1 cellular context compared by ENCODE assay signal in the genomic region with DNA sequence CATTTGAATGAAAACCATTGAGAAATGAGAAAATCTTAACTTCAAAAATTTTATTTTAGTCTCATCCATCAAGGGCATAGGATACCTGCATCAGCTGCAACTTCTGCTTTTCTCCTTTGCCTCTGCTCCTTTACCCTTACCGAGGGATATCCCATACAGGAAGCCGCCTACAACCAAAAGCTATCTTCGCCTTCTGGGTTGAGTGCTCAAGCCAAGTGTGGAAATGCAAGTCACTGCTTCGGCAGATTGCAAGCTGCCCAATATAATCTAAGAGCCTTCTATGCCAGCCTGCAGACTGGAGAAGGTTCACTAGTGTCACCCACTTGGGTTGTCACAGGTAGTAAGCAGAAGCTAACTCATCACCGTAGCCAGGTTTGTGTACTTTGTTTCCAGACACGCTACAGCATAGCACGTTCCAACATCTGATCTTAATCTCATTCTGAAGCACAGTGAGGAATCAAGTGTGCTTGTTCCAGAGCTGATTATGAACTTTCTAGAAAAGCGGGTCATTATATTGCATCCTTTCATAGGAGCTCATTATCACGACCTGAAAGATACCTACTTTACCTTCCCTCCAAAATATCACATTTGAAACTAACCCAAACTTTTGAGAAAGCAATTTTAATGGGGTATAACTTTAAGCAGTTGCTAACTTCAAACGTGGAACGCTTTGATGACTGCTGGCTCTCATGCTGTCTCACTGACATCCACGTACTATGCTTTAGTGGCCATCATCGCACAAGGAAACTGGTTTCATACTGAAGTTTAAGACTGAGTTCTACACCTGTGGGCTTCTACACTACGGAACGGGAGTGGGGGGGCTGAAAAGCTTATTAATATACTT.
A peak's percentile ranks its signal among the peaks of the same experiment; 100 is the strongest.
TF ChIP-seq lines count a peak whose summit lies in the region.

No MANE protein-coding gene starts in this region.

TF ChIP-seq in K562, 482 proteins besides CTCF, POLR2A, EP300 and RAD21 (continued from another document and continues in another):
- TF ChIP-seq, protein P1, sequence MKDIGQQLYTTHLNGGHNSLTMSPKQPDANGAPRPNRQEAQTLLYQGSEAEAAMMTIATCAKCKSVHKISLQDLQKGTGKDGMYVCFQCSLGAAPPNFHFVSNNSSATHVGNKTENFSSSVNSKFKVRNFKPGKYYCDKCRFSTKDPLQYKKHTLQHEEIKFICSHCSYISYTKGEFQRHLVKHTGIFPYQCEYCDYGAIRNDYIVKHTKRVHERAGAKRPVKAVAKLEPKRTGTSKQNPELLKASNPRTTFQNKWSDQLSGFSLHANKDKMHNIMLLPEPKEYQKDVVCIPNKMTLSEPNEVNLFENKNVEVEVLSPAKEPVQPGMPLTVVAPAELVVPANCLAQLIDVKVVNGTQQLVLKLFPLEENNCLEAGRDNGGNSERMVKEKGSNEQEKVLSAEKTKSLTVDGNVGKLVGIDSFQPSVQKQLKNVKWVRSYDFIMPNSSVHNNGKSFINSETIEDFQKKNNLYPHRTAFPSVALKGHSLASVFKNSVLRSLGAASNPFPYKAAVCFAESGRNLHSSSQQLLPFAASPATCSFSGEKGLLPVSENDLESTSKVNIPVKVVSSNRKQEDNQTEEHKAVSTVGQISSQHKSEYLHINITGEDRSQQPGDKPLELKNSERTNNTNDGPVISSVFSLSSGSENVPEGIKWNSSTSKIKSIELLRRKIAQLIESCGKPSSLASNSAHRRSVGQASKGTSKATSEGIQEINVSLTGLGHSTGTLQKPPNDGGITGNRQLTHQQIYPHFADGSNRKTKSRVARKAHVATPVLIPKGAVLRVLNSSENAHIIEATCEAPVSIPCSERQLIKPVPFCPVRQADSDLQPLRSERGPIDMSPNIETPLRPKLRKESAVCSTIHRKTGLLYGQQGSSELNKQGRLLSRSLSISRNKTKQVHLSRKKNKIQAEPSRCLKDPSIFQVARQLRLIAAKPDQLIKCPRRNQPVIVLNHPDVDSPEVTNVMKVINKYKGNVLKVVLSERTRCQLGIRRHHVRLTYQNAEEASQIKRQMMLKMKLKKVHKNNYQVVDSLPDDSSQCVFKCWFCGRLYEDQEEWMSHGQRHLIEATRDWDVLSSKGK (CRISPR knock-in tag; IDR thresholded peaks at IDR 0.05) = no peak
- TF ChIP-seq, protein P2, sequence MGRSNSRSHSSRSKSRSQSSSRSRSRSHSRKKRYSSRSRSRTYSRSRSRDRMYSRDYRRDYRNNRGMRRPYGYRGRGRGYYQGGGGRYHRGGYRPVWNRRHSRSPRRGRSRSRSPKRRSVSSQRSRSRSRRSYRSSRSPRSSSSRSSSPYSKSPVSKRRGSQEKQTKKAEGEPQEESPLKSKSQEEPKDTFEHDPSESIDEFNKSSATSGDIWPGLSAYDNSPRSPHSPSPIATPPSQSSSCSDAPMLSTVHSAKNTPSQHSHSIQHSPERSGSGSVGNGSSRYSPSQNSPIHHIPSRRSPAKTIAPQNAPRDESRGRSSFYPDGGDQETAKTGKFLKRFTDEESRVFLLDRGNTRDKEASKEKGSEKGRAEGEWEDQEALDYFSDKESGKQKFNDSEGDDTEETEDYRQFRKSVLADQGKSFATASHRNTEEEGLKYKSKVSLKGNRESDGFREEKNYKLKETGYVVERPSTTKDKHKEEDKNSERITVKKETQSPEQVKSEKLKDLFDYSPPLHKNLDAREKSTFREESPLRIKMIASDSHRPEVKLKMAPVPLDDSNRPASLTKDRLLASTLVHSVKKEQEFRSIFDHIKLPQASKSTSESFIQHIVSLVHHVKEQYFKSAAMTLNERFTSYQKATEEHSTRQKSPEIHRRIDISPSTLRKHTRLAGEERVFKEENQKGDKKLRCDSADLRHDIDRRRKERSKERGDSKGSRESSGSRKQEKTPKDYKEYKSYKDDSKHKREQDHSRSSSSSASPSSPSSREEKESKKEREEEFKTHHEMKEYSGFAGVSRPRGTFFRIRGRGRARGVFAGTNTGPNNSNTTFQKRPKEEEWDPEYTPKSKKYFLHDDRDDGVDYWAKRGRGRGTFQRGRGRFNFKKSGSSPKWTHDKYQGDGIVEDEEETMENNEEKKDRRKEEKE (IDR thresholded peaks at IDR 0.05; ENCODE audit: borderline replicate concordance in 1 of 2, control insufficient read depth in 1 of 2, low read depth in 2 of 2, low read length in 1 of 2) = peak; percentile 79 to 86; a peak in 3 of 4 replicates
- TF ChIP-seq ZBTB8A (IDR thresholded peaks at IDR 0.05; ENCODE audit: partially characterized antibody) (no peak), MTA1 (IDR thresholded peaks at IDR 0.05; ENCODE audit: borderline replicate concordance) (no peak), GABPB1 (CRISPR knock-in tag; IDR thresholded peaks at IDR 0.05) (peak; percentile 21; the same call in 1 of the 2 replicates), RFX7 (CRISPR knock-in tag; IDR thresholded peaks at IDR 0.05) (peak; percentile 80; the same call in 1 of the 2 replicates), HMG20A (CRISPR knock-in tag; conservative IDR thresholded peaks at IDR 0.05) (0 out of 2 replicates have a peak, but pooled peaks have one; percentile 37), FOXK1 (CRISPR knock-in tag; IDR thresholded peaks at IDR 0.05; ENCODE audit: borderline replicate concordance) (no peak), CREM (IDR thresholded peaks at IDR 0.05; ENCODE audit: low read depth) (no peak), NFXL1 (CRISPR knock-in tag; IDR thresholded peaks at IDR 0.05) (peak; percentile 89), BCL6 (CRISPR knock-in tag; IDR thresholded peaks at IDR 0.05) (peak; percentile 7; the same call in 1 of the 2 replicates), FUS (optimal IDR thresholded peaks at IDR 0.05; ENCODE audit: low read depth, low read length) (peak; percentile 7), NR1H2 (CRISPR knock-in tag; IDR thresholded peaks at IDR 0.05) (no peak), DACH1 (IDR thresholded peaks at IDR 0.05; ENCODE audit: partially characterized antibody) (no peak), RBM39 (optimal IDR thresholded peaks at IDR 0.05; ENCODE audit: low read depth, low read length) (peak; percentile 51), POLR2G (IDR thresholded peaks at IDR 0.05; ENCODE audit: low read depth, low read length) (peak; percentile 66), CBFB (CRISPR knock-in tag; IDR thresholded peaks at IDR 0.05) (no peak), MAFF (IDR thresholded peaks at IDR 0.05; ENCODE audit: low read length) (peak; percentile 77)
- TF ChIP-seq, protein P3, sequence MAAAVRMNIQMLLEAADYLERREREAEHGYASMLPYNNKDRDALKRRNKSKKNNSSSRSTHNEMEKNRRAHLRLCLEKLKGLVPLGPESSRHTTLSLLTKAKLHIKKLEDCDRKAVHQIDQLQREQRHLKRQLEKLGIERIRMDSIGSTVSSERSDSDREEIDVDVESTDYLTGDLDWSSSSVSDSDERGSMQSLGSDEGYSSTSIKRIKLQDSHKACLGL (CRISPR knock-in tag; IDR thresholded peaks at IDR 0.05; ENCODE audit: borderline replicate concordance, poor library complexity, severe bottlenecking) = no peak
- TF ChIP-seq, protein P4, sequence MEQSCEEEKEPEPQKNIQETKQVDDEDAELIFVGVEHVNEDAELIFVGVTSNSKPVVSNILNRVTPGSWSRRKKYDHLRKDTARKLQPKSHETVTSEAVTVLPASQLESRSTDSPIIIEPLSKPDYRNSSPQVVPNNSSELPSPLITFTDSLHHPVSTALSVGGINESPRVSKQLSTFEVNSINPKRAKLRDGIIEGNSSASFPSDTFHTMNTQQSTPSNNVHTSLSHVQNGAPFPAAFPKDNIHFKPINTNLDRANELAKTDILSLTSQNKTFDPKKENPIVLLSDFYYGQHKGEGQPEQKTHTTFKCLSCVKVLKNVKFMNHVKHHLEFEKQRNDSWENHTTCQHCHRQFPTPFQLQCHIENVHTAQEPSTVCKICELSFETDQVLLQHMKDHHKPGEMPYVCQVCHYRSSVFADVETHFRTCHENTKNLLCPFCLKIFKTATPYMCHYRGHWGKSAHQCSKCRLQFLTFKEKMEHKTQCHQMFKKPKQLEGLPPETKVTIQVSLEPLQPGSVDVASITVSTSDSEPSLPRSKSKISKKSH (CRISPR knock-in tag; IDR thresholded peaks at IDR 0.05) = peak; percentile 6; the same call in 1 of the 2 replicates
- TF ChIP-seq, protein P5, sequence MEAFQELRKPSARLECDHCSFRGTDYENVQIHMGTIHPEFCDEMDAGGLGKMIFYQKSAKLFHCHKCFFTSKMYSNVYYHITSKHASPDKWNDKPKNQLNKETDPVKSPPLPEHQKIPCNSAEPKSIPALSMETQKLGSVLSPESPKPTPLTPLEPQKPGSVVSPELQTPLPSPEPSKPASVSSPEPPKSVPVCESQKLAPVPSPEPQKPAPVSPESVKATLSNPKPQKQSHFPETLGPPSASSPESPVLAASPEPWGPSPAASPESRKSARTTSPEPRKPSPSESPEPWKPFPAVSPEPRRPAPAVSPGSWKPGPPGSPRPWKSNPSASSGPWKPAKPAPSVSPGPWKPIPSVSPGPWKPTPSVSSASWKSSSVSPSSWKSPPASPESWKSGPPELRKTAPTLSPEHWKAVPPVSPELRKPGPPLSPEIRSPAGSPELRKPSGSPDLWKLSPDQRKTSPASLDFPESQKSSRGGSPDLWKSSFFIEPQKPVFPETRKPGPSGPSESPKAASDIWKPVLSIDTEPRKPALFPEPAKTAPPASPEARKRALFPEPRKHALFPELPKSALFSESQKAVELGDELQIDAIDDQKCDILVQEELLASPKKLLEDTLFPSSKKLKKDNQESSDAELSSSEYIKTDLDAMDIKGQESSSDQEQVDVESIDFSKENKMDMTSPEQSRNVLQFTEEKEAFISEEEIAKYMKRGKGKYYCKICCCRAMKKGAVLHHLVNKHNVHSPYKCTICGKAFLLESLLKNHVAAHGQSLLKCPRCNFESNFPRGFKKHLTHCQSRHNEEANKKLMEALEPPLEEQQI (IDR thresholded peaks at IDR 0.05) = no peak
- TF ChIP-seq, protein P6, sequence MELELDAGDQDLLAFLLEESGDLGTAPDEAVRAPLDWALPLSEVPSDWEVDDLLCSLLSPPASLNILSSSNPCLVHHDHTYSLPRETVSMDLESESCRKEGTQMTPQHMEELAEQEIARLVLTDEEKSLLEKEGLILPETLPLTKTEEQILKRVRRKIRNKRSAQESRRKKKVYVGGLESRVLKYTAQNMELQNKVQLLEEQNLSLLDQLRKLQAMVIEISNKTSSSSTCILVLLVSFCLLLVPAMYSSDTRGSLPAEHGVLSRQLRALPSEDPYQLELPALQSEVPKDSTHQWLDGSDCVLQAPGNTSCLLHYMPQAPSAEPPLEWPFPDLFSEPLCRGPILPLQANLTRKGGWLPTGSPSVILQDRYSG (tag; conservative IDR thresholded peaks at IDR 0.05; ENCODE audit: low read depth) = no peak
- TF ChIP-seq, protein P7, sequence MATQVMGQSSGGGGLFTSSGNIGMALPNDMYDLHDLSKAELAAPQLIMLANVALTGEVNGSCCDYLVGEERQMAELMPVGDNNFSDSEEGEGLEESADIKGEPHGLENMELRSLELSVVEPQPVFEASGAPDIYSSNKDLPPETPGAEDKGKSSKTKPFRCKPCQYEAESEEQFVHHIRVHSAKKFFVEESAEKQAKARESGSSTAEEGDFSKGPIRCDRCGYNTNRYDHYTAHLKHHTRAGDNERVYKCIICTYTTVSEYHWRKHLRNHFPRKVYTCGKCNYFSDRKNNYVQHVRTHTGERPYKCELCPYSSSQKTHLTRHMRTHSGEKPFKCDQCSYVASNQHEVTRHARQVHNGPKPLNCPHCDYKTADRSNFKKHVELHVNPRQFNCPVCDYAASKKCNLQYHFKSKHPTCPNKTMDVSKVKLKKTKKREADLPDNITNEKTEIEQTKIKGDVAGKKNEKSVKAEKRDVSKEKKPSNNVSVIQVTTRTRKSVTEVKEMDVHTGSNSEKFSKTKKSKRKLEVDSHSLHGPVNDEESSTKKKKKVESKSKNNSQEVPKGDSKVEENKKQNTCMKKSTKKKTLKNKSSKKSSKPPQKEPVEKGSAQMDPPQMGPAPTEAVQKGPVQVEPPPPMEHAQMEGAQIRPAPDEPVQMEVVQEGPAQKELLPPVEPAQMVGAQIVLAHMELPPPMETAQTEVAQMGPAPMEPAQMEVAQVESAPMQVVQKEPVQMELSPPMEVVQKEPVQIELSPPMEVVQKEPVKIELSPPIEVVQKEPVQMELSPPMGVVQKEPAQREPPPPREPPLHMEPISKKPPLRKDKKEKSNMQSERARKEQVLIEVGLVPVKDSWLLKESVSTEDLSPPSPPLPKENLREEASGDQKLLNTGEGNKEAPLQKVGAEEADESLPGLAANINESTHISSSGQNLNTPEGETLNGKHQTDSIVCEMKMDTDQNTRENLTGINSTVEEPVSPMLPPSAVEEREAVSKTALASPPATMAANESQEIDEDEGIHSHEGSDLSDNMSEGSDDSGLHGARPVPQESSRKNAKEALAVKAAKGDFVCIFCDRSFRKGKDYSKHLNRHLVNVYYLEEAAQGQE (CRISPR knock-in tag; IDR thresholded peaks at IDR 0.05; ENCODE audit: low read depth) = no peak
- TF ChIP-seq, protein P8, sequence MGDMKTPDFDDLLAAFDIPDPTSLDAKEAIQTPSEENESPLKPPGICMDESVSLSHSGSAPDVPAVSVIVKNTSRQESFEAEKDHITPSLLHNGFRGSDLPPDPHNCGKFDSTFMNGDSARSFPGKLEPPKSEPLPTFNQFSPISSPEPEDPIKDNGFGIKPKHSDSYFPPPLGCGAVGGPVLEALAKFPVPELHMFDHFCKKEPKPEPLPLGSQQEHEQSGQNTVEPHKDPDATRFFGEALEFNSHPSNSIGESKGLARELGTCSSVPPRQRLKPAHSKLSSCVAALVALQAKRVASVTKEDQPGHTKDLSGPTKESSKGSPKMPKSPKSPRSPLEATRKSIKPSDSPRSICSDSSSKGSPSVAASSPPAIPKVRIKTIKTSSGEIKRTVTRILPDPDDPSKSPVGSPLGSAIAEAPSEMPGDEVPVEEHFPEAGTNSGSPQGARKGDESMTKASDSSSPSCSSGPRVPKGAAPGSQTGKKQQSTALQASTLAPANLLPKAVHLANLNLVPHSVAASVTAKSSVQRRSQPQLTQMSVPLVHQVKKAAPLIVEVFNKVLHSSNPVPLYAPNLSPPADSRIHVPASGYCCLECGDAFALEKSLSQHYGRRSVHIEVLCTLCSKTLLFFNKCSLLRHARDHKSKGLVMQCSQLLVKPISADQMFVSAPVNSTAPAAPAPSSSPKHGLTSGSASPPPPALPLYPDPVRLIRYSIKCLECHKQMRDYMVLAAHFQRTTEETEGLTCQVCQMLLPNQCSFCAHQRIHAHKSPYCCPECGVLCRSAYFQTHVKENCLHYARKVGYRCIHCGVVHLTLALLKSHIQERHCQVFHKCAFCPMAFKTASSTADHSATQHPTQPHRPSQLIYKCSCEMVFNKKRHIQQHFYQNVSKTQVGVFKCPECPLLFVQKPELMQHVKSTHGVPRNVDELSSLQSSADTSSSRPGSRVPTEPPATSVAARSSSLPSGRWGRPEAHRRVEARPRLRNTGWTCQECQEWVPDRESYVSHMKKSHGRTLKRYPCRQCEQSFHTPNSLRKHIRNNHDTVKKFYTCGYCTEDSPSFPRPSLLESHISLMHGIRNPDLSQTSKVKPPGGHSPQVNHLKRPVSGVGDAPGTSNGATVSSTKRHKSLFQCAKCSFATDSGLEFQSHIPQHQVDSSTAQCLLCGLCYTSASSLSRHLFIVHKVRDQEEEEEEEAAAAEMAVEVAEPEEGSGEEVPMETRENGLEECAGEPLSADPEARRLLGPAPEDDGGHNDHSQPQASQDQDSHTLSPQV (IDR thresholded peaks at IDR 0.05) = no peak
